In the genomic region with DNA sequence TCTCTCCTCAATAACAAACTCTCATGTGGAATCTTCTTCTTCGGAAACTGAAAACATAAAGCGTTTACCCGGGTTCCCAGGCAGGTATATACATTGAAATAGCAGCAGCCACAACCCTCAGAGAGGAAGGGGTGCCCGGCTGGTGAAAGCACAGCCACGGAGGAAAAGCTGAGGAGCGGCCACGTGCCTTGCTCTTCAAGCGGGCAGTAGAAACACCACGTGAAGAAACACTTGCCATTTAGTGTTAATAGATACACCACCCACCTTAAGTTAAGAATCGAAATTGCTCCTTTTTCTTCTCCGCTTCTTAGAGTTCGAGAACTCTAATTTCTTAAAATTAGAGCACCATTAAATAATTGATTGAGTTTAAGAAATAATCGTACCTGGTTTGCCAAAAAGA, we compare ENCODE assay signal across 9 cellular contexts. TPM values are rescaled to one million over a fixed set of nuclear protein-coding genes. Genes with fewer than 3 reads are reported as not detected.
DNase-seq lines count a peak whose midpoint lies in the region; ATAC-seq and TF ChIP-seq lines count a peak whose summit lies in the region.
"Had no signal": no experiment of that assay in that cellular context is flagged by ENCODE, and none has a peak within 500 bp of the region (broad histone marks: within the 10 kb centered on the region; RNA-seq: fewer than 3 reads in every experiment).

No MANE protein-coding gene starts in this region.

- H3K36me3 ChIP-seq in Panc1 (ENCODE audit: control insufficient read depth, insufficient read depth, low read length), result no peaks in the 10 kb centered on the region
- peaks cover 0 to 9% of the 10 kb centered on the region in 2 donors for H3K36me3 ChIP-seq in gastroesophageal sphincter
- no peaks in the 10 kb centered on the region for H3K36me3 ChIP-seq in ovary

- CTCF ChIA-PET in AG04449 (lab: Yijun Ruan, JAX) (interaction anchor here (0.9 kb wide), 1 partner anchor 295 kb away, joined by 3 read pairs; no protein-coding TSS in a partner anchor), Panc1 (lab: Charles Lee) (no interaction called here)

- TF ChIP-seq CTCF in AG04449 (IDR thresholded peaks at IDR 0.05; ENCODE audit: insufficient read depth, low read length, missing control alignments), result no peak
- TF ChIP-seq CTCF in Panc1 (IDR thresholded peaks at IDR 0.05), result no peak
- no peak for TF ChIP-seq CTCF in gastroesophageal sphincter (IDR thresholded peaks at IDR 0.05)
- TF ChIP-seq CTCF in ovary (IDR thresholded peaks at IDR 0.05), result no peak

- POLR2A ChIA-PET in AG04449 (lab: Yijun Ruan, JAX), result interaction anchor here (1.1 to 1.8 kb wide), 4 partner anchors 12 to 183 kb away, joined by 3 to 6 read pairs (median 4); no protein-coding TSS in a partner anchor
- POLR2A ChIA-PET in Panc1 (lab: Charles Lee), result no interaction called here

- no peak for TF ChIP-seq EP300 in gastroesophageal sphincter (IDR thresholded peaks at IDR 0.05)
- TF ChIP-seq EP300 in ovary (IDR thresholded peaks at IDR 0.05), result no peak

- 3 to 10% methylated on average over 12 to 13 of the region's 13 CpGs for WGBS in gastroesophageal sphincter (ENCODE audit: low coverage in 1 of 2), 2 donors
- WGBS in ovary, 3 donors, result 1% methylated on average over 13 of the region's 13 CpGs

- BruUV-seq in Panc1 (replicated peaks; lab: Mats Ljungman, UMichigan), result no TSS peak

- intact Hi-C loops in Panc1 (cut with micrococcal nuclease; ENCODE audit: unreplicated experiment), result no loop called here
- intact Hi-C loops in ovary (cut with DNase I), result loop anchor here in 1 of 4 donors (10.0 kb wide), 1 partner anchor 171 kb away; no protein-coding TSS in a partner anchor

- no peak for TF ChIP-seq POLR2A in gastroesophageal sphincter (IDR thresholded peaks at IDR 0.05)
- TF ChIP-seq POLR2A in ovary (IDR thresholded peaks at IDR 0.05), result no peak

- ATAC-seq in Panc1 (0 out of 2 replicates have a peak, but pooled peaks have one; percentile 9), gastroesophageal sphincter (no peak), HG03095 (IDR thresholded peaks at IDR 0.05; ENCODE audit: unreplicated experiment) (no peak)

- in situ Hi-C loops in Panc1 (cut with HindIII; ENCODE audit: low pct_unique_long_range_greater_than_20kb, low sequenced_read_pairs), result no loop called here

- peaks cover 10% of the 10 kb centered on the region; the same call in 1 of the 2 replicates for H3K27me3 ChIP-seq in Panc1 (ENCODE audit: control insufficient read depth, insufficient read depth, low read length)
- peaks cover 23% of the 10 kb centered on the region for H3K27me3 ChIP-seq in gastroesophageal sphincter
- H3K27me3 ChIP-seq in ovary, result no peaks in the 10 kb centered on the region

- H3K4me3 ChIP-seq in AG04449 (ENCODE audit: low read depth, low read length) (peak overlapping the region; percentile 76), Panc1 (ENCODE audit: low read depth in 2 of 2, low read length in 2 of 2) (peak overlapping the region; percentile 17 to 23; a peak in 2 of 4 replicates), gastroesophageal sphincter (peak overlapping the region; percentile 20 to 42), ovary (peak overlapping the region; percentile 47)

- H3K9me3 ChIP-seq in Panc1 (ENCODE audit: control insufficient read depth, insufficient read depth, low read depth, low read length) (no peaks in the 10 kb centered on the region), gastroesophageal sphincter (peaks cover 0 to 4% (median 0%) of the 10 kb centered on the region in 3 donors), ovary (no peaks in the 10 kb centered on the region)

- DNase-seq in AG04449 (ENCODE audit: low read depth, low spot score), result no peak
- DNase-seq in Panc1 (ENCODE audit: low read depth, low spot score), result no peak
- DNase-seq in ovary, result peak in 2 of 5 donors; percentile 44 to 53
- no peak for DNase-seq in cerebellar nuclear complex (lab: John Stamatoyannopoulos, UW)
- DNase-seq in OCI-M2 (lab: John Stamatoyannopoulos, UW; ENCODE audit: unreplicated experiment), result no peak
- DNase-seq in glomerular visceral epithelial cell (ENCODE audit: extremely low spot score), result no peak
- DNase-seq: activated naive CD4-positive, alpha-beta T cell treated with anti-CD3 and anti-CD28 coated beads, Interleukin-2, amount 10 ng/mL, durations not matched to agents 7 days and 5 days had no signal

- H3K27ac ChIP-seq in Panc1 (ENCODE audit: low read length) (no peak overlapping the region), gastroesophageal sphincter (peak overlapping the region in 3 of 4 donors; percentile 30 to 68 (median 51)), ovary (peak overlapping the region in 1 of 2 donors; percentile 59)

- peaks cover 3% of the 10 kb centered on the region; the same call in 1 of the 2 replicates for H3K4me1 ChIP-seq in Panc1 (ENCODE audit: control insufficient read depth, insufficient read depth, low read length)
- peaks cover 0 to 38% (median 0%) of the 10 kb centered on the region in 3 donors for H3K4me1 ChIP-seq in gastroesophageal sphincter
- H3K4me1 ChIP-seq in ovary (ENCODE audit: insufficient read depth), result peaks cover 9% of the 10 kb centered on the region

RNA-seq across cellular contexts. Expression of gene THBS2, which starts 0.3 kb away (rescaled TPM):
- total RNA-seq in Panc1 (2021; ENCODE audit: unreplicated experiment) (0.05 TPM), gastroesophageal sphincter (10 to 100 TPM; 21.5 to 41.9 (median 35.7) TPM), ovary (100 to 1,000 TPM in 1 of 7 donors, 10 to 100 TPM in 6; 38.0 to 151 (median 72.8) TPM)
- polyA plus RNA-seq in Panc1 (2012; ENCODE audit: insufficient read length), result 0.23 TPM
- polyA plus RNA-seq in ovary, result 10 to 100 TPM; 26.5 to 65.3 TPM

Comparison
In these comparisons a context has a peak if more than half of its experiments do, and no peak if none do; other contexts are left out.
1. H3K4me3 ChIP-seq: peak in every context shown above with its lines; median percentile 76 in AG04449; 47 in ovary; 31 in gastroesophageal sphincter; 20 in Panc1.
2. RNA of gene THBS2, which starts 0.3 kb away (total RNA-seq): 38.0 to 151 TPM in ovary and 21.5 to 41.9 TPM in gastroesophageal sphincter; 0.05 TPM in Panc1 (single experiment); every median in the first group is over 10 times any median in the second.